In genomic region chr12:101850199-101850598, GRCh38 we compare ENCODE assay signal across 15 cellular contexts. TPM values are rescaled to one million over a fixed set of nuclear protein-coding genes. Genes with fewer than 3 reads are reported as not detected.
A peak's percentile ranks its signal among the peaks of the same experiment; 100 is the strongest.
DNase-seq lines count a peak whose midpoint lies in the region; ATAC-seq lines count a peak whose summit lies in the region.
"Had no signal": no experiment of that assay in that cellular context is flagged by ENCODE, and none has a peak within 500 bp of the region (broad histone marks: within the 10 kb centered on the region; RNA-seq: fewer than 3 reads in every experiment).

No MANE protein-coding gene starts in this region.

- H3K4me2 ChIP-seq in Karpas-422 (ENCODE audit: low read depth, low read length, poor library complexity, severe bottlenecking), result peak overlapping the region; percentile 31

- H3K79me2 ChIP-seq in Karpas-422 (ENCODE audit: low read length), result no peaks in the 10 kb centered on the region

- ATAC-seq in GM21529 (IDR thresholded peaks at IDR 0.05; ENCODE audit: unreplicated experiment), result peak; percentile 54
- no peak for ATAC-seq in Right ventricle myocardium superior (ENCODE audit: poor library complexity)
- ATAC-seq: esophagus mucosa, left lobe of liver had no signal

- H3K4me3 ChIP-seq in Karpas-422 (ENCODE audit: low read length), result no peak overlapping the region
- H3K4me3 ChIP-seq: sigmoid colon had no signal

- H3K9me3 ChIP-seq in Karpas-422 (ENCODE audit: low read length), result no peaks in the 10 kb centered on the region
- H3K9me3 ChIP-seq: sigmoid colon had no signal

- peak overlapping the region; percentile 38; the same call in 1 of the 2 replicates for H2AFZ ChIP-seq in Karpas-422 (ENCODE audit: low read length)

- no peaks in the 10 kb centered on the region for H3K36me3 ChIP-seq in Karpas-422 (ENCODE audit: insufficient read depth, low read length)
- H3K36me3 ChIP-seq: sigmoid colon had no signal

- H3K9me2 ChIP-seq in Karpas-422 (replicated peaks; ENCODE audit: insufficient read depth, low read length), result no peaks in the 10 kb centered on the region

- DNase-seq in GF-D8 (lab: John Stamatoyannopoulos, UW) (peak; percentile 66), Karpas-422 (peak; percentile 64), SKM-1 treated with dmso at 0.1 percent for 144 hours (lab: John Stamatoyannopoulos, UW; ENCODE audit: unreplicated experiment) (peak; percentile 65), Right ventricle myocardium superior (no peak), NCI-H748 treated with DMSO at 0.1 percent for 48 hours (lab: John Stamatoyannopoulos, UW) (no peak), NCI-H146 (lab: John Stamatoyannopoulos, UW) (no peak)
- no peak for DNase-seq in effector CD4-positive, alpha-beta T cell
- DNase-seq: H7; NCI-H1092; sigmoid colon; stimulated activated CD4-positive, alpha-beta T cell treated with anti-CD3 and anti-CD28 coated beads, Interleukin-1b, Interleukin-23, amount 100 ng/mL, for 48 hours had no signal

- H3K27me3 ChIP-seq in Karpas-422 (ENCODE audit: low read length), result no peaks in the 10 kb centered on the region
- H3K27me3 ChIP-seq: sigmoid colon had no signal

- H3K27ac ChIP-seq in Karpas-422 (ENCODE audit: low read length), result no peak overlapping the region
- H3K27ac ChIP-seq: sigmoid colon, VCaP had no signal

- H3K4me1 ChIP-seq in Karpas-422 (ENCODE audit: low read length), result peaks cover 19% of the 10 kb centered on the region

- no peaks in the 10 kb centered on the region for H4K20me1 ChIP-seq in Karpas-422 (ENCODE audit: insufficient read depth, low read depth, low read length)

- intact Hi-C loops in Right ventricle myocardium superior (cut with DNase I), result no loop called here

- no peak overlapping the region for H3K9ac ChIP-seq in Karpas-422 (ENCODE audit: low read length)

RNA-seq across cellular contexts. Expression of gene GNPTAB, which starts 19.4 kb away (rescaled TPM):
- total RNA-seq in Karpas-422 (2014; rRNA removed; shearing (Covaris generic); ENCODE audit: low replicate concordance), result 10.0 and 11.6 TPM in 2 replicates
- total RNA-seq in Right ventricle myocardium superior, result 52.9 TPM

RNA-seq across cellular contexts. Expression of gene DRAM1, which starts 27.2 kb away (rescaled TPM):
- not detected in 2 replicates for total RNA-seq in Karpas-422 (2014; rRNA removed; shearing (Covaris generic); ENCODE audit: low replicate concordance)
- 5.0 TPM for total RNA-seq in Right ventricle myocardium superior

Comparison
In these comparisons a context has a peak if more than half of its experiments do, and no peak if none do; other contexts are left out.
1. DNase-seq: peak in GF-D8 (single experiment), Karpas-422 (single experiment) and SKM-1 treated with dmso at 0.1 percent for 144 hours (single experiment); none in effector CD4-positive, alpha-beta T cell (single experiment), Right ventricle myocardium superior (single experiment), NCI-H748 treated with DMSO at 0.1 percent for 48 hours (single experiment) and NCI-H146 (single experiment).